2 cellular contexts compared by ENCODE assay signal in the genomic region with DNA sequence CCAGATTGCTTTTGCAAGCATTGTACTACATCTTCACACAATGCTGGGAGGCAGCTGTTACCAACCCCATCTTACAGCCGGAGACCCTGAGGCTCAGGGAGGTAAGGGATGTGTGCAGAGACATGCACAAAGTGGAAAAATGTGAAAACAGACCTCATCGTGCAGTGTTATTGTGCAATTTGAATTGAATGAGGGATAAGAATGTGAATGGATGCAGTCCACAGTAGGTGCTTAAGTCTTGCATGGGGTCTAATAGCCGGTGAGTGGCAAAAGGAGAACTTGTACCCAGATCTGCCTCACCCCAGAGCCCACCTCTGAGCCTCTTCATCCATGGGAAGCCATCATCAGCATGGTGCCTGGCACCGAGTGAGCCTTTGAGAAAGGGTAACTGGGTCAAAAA.
TF ChIP-seq lines count a peak whose summit lies in the region.

No MANE protein-coding gene starts in this region.

TF ChIP-seq in HepG2, 621 proteins besides CTCF, POLR2A, EP300 and RAD21:
- TF ChIP-seq ZNF451 (CRISPR knock-in tag; IDR thresholded peaks at IDR 0.05) (no peak), CEBPB (IDR thresholded peaks at IDR 0.05; ENCODE audit: borderline replicate concordance, low read depth, low read length) (peak; percentile 74)
TF ChIP-seq in HepG2: peak in this region for 1.

TF ChIP-seq in H1, 55 proteins besides CTCF, POLR2A, EP300 and RAD21:
- TF ChIP-seq JUND (IDR thresholded peaks at IDR 0.05; ENCODE audit: low read length), result no peak
- TF ChIP-seq SUZ12 (IDR thresholded peaks at IDR 0.05; ENCODE audit: low read length), result no peak
- TF ChIP-seq SP4 (IDR thresholded peaks at IDR 0.05; ENCODE audit: low read length), result no peak
- TF ChIP-seq SIX5 (IDR thresholded peaks at IDR 0.05; ENCODE audit: low read depth, low read length), result no peak
- no peak for TF ChIP-seq SRF (IDR thresholded peaks at IDR 0.05; ENCODE audit: low read depth, low read length)
